In the genomic region with DNA sequence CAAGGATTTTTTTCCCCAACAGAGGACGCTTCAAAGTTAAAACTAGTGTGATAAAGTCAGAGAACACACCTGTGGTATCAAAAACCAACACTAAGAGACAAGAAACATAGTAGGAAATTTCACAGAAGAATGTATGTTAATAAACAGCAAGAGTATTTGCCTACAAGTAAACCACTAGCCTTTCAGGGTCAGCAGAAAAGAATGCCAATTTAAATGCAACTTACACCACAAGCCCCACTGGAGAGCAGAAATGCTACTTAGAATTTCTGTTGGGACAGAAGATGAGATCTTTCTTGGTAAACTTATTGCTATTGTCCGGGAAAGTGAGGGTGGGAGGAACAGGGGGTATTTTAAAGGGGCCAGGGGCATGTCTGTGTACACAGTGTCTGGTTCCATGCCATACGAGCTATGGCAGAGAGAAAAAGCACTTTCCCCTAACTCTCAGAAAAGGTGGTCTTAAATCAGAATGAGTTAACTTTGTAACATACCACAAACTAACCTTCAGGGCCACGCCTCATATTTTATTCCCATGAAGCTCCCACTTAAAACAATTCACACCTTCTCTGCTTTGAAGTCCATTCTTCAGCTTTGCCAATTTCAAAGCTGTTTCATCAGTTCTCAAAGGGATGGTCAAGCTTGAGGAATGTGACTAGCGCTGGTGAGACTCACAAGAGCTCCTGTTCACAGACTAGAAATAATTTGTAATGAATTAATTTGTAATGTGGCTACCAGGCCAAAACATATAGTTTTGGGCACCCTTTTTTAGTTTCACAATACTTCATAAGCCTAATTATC, we compare ENCODE assay signal across 9 cellular contexts.
DNase-seq lines count a peak whose midpoint lies in the region; ATAC-seq, FAIRE-seq and TF ChIP-seq lines count a peak whose summit lies in the region.
"Had no signal": no experiment of that assay in that cellular context is flagged by ENCODE, and none has a peak within 500 bp of the region (broad histone marks: within the 10 kb centered on the region; RNA-seq: fewer than 3 reads in every experiment).

No MANE protein-coding gene starts in this region.

- peak; percentile 67 for DNase-seq in AG09309 (ENCODE audit: low read depth)
- DNase-seq in bronchial epithelial cell (ENCODE audit: low read depth) = peak; percentile 58
- no peak for DNase-seq in MM.1S
- no peak for DNase-seq in glutamatergic neuron
- no peak for DNase-seq in NCI-H2107 (lab: John Stamatoyannopoulos, UW)
- DNase-seq: T-helper 9 cell had no signal

- H3K79me2 ChIP-seq in MM.1S (ENCODE audit: low read length) = peaks cover 100% of the 10 kb centered on the region

- no peaks in the 10 kb centered on the region for H3F3A ChIP-seq in MM.1S (ENCODE audit: insufficient read depth, low read length)

- H3K9me3 Mint-ChIP-seq in IgD-negative memory B cell = no peaks in the 10 kb centered on the region
- peaks cover 9% of the 10 kb centered on the region for H3K9me3 Mint-ChIP-seq in glutamatergic neuron (ENCODE audit: unreplicated experiment)

- peaks cover 1% of the 10 kb centered on the region for H3K27me3 Mint-ChIP-seq in IgD-negative memory B cell
- peaks cover 2% of the 10 kb centered on the region for H3K27me3 Mint-ChIP-seq in glutamatergic neuron (ENCODE audit: unreplicated experiment)

- peaks cover 15% of the 10 kb centered on the region for H3K36me3 ChIP-seq in bronchial epithelial cell (ENCODE audit: control insufficient read depth, insufficient read depth, low read length)
- peaks cover 21% of the 10 kb centered on the region for H3K36me3 ChIP-seq in mesodermal cell (ENCODE audit: control insufficient read depth, insufficient read depth, low read length)
- H3K36me3 ChIP-seq in MM.1S (replicated peaks; ENCODE audit: insufficient read depth, low read length) = no peaks in the 10 kb centered on the region

- H3K27ac ChIP-seq in mesodermal cell (ENCODE audit: low read depth, low read length, severe bottlenecking) = peak overlapping the region; percentile 74
- no peak overlapping the region for H3K27ac ChIP-seq in MM.1S (ENCODE audit: low read length)

- no peaks in the 10 kb centered on the region for H3K9me2 ChIP-seq in MM.1S (replicated peaks; ENCODE audit: insufficient read depth, low read length)

- H3K36me3 Mint-ChIP-seq in IgD-negative memory B cell (peaks cover 6% of the 10 kb centered on the region), glutamatergic neuron (ENCODE audit: unreplicated experiment) (no peaks in the 10 kb centered on the region)

- ATAC-seq in GM18517 (IDR thresholded peaks at IDR 0.05; ENCODE audit: unreplicated experiment) = no peak

- H3K27ac Mint-ChIP-seq in IgD-negative memory B cell (peak overlapping the region; percentile 93 to 98 (median 97)), glutamatergic neuron (ENCODE audit: unreplicated experiment) (no peak overlapping the region)

- peaks cover 38% of the 10 kb centered on the region for H4K20me1 ChIP-seq in MM.1S (ENCODE audit: insufficient read depth, low read length)

- WGBS in mesodermal cell (ENCODE audit: insufficient coverage in 2 of 2), 2 experiments = 80% methylated on average over 1 to 3 of the region's 5 CpGs

- no peak overlapping the region for H2AFZ ChIP-seq in MM.1S (ENCODE audit: low read length)

- H3K4me3 Mint-ChIP-seq in IgD-negative memory B cell = peak overlapping the region in 3 of 4 donors; percentile 56 to 87 (median 80)
- H3K4me3 Mint-ChIP-seq in glutamatergic neuron (ENCODE audit: unreplicated experiment) = no peak overlapping the region

- peaks cover 30% of the 10 kb centered on the region for H3K4me1 ChIP-seq in mesodermal cell (ENCODE audit: control insufficient read depth, insufficient read depth, low read length, poor library complexity, severe bottlenecking)
- H3K4me1 ChIP-seq in MM.1S (ENCODE audit: low read length) = peaks cover 15% of the 10 kb centered on the region

- no peaks in the 10 kb centered on the region for H3K27me3 ChIP-seq in bronchial epithelial cell (ENCODE audit: control insufficient read depth, insufficient read depth, low read length)
- H3K27me3 ChIP-seq in MM.1S (replicated peaks; ENCODE audit: insufficient read depth, low read length) = no peaks in the 10 kb centered on the region

- peaks cover 63 to 95% (median 82%) of the 10 kb centered on the region in 3 donors for H3K4me1 Mint-ChIP-seq in IgD-negative memory B cell
- peaks cover 68% of the 10 kb centered on the region for H3K4me1 Mint-ChIP-seq in glutamatergic neuron (ENCODE audit: low read depth, unreplicated experiment)

- H3K9ac ChIP-seq in MM.1S (ENCODE audit: low read length) = no peak overlapping the region

- H3K9me3 ChIP-seq in mesodermal cell (ENCODE audit: control insufficient read depth, low read length) = no peaks in the 10 kb centered on the region
- H3K9me3 ChIP-seq in MM.1S (replicated peaks; ENCODE audit: insufficient read depth, low read length) = no peaks in the 10 kb centered on the region

- no peak overlapping the region for H3K4me2 ChIP-seq in MM.1S (ENCODE audit: low read depth, low read length)

- H3K4me3 ChIP-seq in AG09309 (ENCODE audit: control insufficient read depth, low read depth, low read length) (no peak overlapping the region), bronchial epithelial cell (ENCODE audit: low read depth, low read length) (no peak overlapping the region), mesodermal cell (ENCODE audit: extremely low read depth, insufficient read depth, low read length, poor library complexity, severe bottlenecking) (no peak overlapping the region), MM.1S (ENCODE audit: low read length) (no peak overlapping the region)

- TF ChIP-seq CTCF in AG09309 (IDR thresholded peaks at IDR 0.05; ENCODE audit: control insufficient read depth, insufficient read depth, low read depth, low read length, missing control alignments) (no peak), bronchial epithelial cell (IDR thresholded peaks at IDR 0.05; ENCODE audit: insufficient read depth, low read length, severe bottlenecking) (no peak), MM.1S (IDR thresholded peaks at IDR 0.05; ENCODE audit: low read length) (no peak), glutamatergic neuron (IDR thresholded peaks at IDR 0.05; ENCODE audit: partially characterized antibody, unreplicated experiment) (no peak)

- FAIRE-seq in bronchial epithelial cell (lab: Jason Lieb, UNC) = no peak

Comparison
In these comparisons a context has a peak if more than half of its experiments do, and no peak if none do; other contexts are left out.
1. DNase-seq: peak in AG09309 (single experiment) and bronchial epithelial cell (single experiment); none in MM.1S (single experiment), glutamatergic neuron (single experiment) and NCI-H2107 (single experiment).